Comparison of ENCODE assay signal across 1 cellular context in genomic region chr7:55536619-55537457, GRCh38.
TF ChIP-seq lines count a peak whose summit lies in the region.

No MANE protein-coding gene starts in this region.

TF ChIP-seq in H1, 55 proteins besides CTCF, POLR2A, EP300 and RAD21:
- TF ChIP-seq RFX5 (IDR thresholded peaks at IDR 0.05; ENCODE audit: borderline replicate concordance, low read depth, low read length) (no peak), CTBP2 (IDR thresholded peaks at IDR 0.05; ENCODE audit: borderline replicate concordance, insufficient read depth, insufficient read length, low read length) (no peak), USF2 (IDR thresholded peaks at IDR 0.05; ENCODE audit: low read length) (no peak), ZNF274 (IDR thresholded peaks at IDR 0.05; ENCODE audit: borderline replicate concordance, extremely low read depth, low read length) (no peak), CREB1 (IDR thresholded peaks at IDR 0.05) (no peak), FOSL1 (IDR thresholded peaks at IDR 0.05; ENCODE audit: insufficient read depth, low read depth, low read length) (no peak), TEAD4 (IDR thresholded peaks at IDR 0.05; ENCODE audit: low read depth, low read length) (no peak), TAF7 (optimal IDR thresholded peaks at IDR 0.05; ENCODE audit: borderline replicate concordance, low read depth, low read length) (no peak), SP1 (IDR thresholded peaks at IDR 0.05; ENCODE audit: low read depth, low read length) (no peak), ATF2 (IDR thresholded peaks at IDR 0.05; ENCODE audit: low read length) (no peak), SIN3A (conservative IDR thresholded peaks at IDR 0.05 in 1 of 2, IDR thresholded peaks at IDR 0.05 in 1 of 2; ENCODE audit: low read depth in 1 of 2, low read length in 2 of 2) (no peak), BRCA1 (IDR thresholded peaks at IDR 0.05; ENCODE audit: low read depth, low read length) (no peak), RXRA (IDR thresholded peaks at IDR 0.05; ENCODE audit: insufficient read depth, low read depth, low read length) (no peak), SP4 (IDR thresholded peaks at IDR 0.05; ENCODE audit: low read length) (no peak)
